Comparison of ENCODE assay signal across 24 cellular contexts in the genomic region with DNA sequence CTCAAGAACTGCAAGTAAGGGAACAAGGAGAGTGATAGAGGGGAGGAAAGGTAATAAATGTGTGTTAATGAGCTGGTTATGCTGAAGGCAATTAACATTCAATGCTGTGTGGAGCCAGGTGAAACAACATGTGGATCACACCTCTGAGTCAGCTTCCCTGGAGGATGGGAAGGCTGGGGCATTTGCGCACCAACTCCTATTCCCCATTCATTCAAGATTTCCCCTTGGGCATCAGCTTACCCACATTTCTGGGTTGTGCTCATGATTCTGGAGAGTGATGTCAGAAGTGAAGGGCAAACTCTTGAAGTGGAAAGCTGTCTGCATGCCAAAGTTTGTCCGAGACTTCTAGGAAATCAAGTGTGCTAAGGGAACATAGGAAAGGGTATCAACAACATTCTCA.
DNase-seq lines count a peak whose midpoint lies in the region; ATAC-seq lines count a peak whose summit lies in the region.
"Had no signal": no experiment of that assay in that cellular context is flagged by ENCODE, and none has a peak within 500 bp of the region (broad histone marks: within the 10 kb centered on the region; RNA-seq: fewer than 3 reads in every experiment).

No MANE protein-coding gene starts in this region.

- ATAC-seq in activated T-helper 17 cell treated with anti-CD3 and anti-CD28 coated beads, Interleukin-2, amount 50 U/mL, for 72 hours (replicated peaks), result peak; percentile 54
- ATAC-seq: effector memory CD8-positive, alpha-beta T cell; gastrocnemius medialis; left colon; right lobe of liver; SK-N-SH treated with all-trans-retinoic acid at 6 μM for 48 hours had no signal

- DNase-seq in activated CD4-positive, alpha-beta memory T cell treated with anti-CD3 and anti-CD28 coated beads for 36 hours, result peak; percentile 32
- DNase-seq in activated CD4-positive, alpha-beta memory T cell treated with anti-CD3 and anti-CD28 coated beads, Interleukin-2, amount 10 ng/mL, durations not matched to agents 7 days and 5 days, result no peak
- peak; percentile 44 for DNase-seq in Daoy (ENCODE audit: low read depth)
- peak; percentile 4 for DNase-seq in glomerular visceral epithelial cell (ENCODE audit: extremely low spot score)
- no peak for DNase-seq in A172 (ENCODE audit: low spot score)
- DNase-seq in AG20443 (ENCODE audit: low spot score), result no peak
- no peak for DNase-seq in CD1c-positive myeloid dendritic cell (ENCODE audit: extremely low spot score)
- DNase-seq: ACHN; activated CD4-positive, CD25-positive, alpha-beta regulatory T cell treated with anti-CD3 and anti-CD28 coated beads, Interleukin-2, amount 50 U/mL, for 72 hours; colonic mucosa; effector memory CD8-positive, alpha-beta T cell; gastrocnemius medialis; GOT3; HFFc6; KG1; left colon; NCI-H2081; NCI-H2227 treated with DMSO at 0.1 percent for 48 hours; right lobe of liver; stimulated activated naive CD4-positive, alpha-beta T cell; T-helper 2 cell had no signal

- CTCF ChIA-PET in activated CD4-positive, alpha-beta memory T cell treated with anti-CD3 and anti-CD28 coated beads for 36 hours (lab: Charles Lee), result interaction anchor here (0.5 to 2.1 kb wide), 6 partner anchors 30 to 1527 kb away, joined by 3 to 5 read pairs (median 4); no protein-coding TSS in a partner anchor
- CTCF ChIA-PET in activated CD4-positive, alpha-beta memory T cell treated with anti-CD3 and anti-CD28 coated beads, Interleukin-2, amount 10 ng/mL, durations not matched to agents 7 days and 5 days (lab: Charles Lee), result no interaction called here

- H3K9me3 Mint-ChIP-seq in activated CD4-positive, alpha-beta memory T cell treated with anti-CD3 and anti-CD28 coated beads for 36 hours, result no peaks in the 10 kb centered on the region
- peaks cover 5% of the 10 kb centered on the region for H3K9me3 Mint-ChIP-seq in activated CD4-positive, alpha-beta memory T cell treated with anti-CD3 and anti-CD28 coated beads, Interleukin-2, amount 10 ng/mL, durations not matched to agents 7 days and 5 days
- no peaks in the 10 kb centered on the region for H3K9me3 Mint-ChIP-seq in activated T-helper 17 cell treated with anti-CD3 and anti-CD28 coated beads, Interleukin-2, amount 50 U/mL, for 72 hours
- H3K9me3 Mint-ChIP-seq: effector memory CD8-positive, alpha-beta T cell; HFFc6 had no signal

- peak overlapping the region; percentile 60 for H3K27ac Mint-ChIP-seq in activated CD4-positive, alpha-beta memory T cell treated with anti-CD3 and anti-CD28 coated beads for 36 hours
- no peak overlapping the region for H3K27ac Mint-ChIP-seq in activated CD4-positive, alpha-beta memory T cell treated with anti-CD3 and anti-CD28 coated beads, Interleukin-2, amount 10 ng/mL, durations not matched to agents 7 days and 5 days
- H3K27ac Mint-ChIP-seq in activated T-helper 17 cell treated with anti-CD3 and anti-CD28 coated beads, Interleukin-2, amount 50 U/mL, for 72 hours, result peak overlapping the region; percentile 69
- H3K27ac Mint-ChIP-seq: effector memory CD8-positive, alpha-beta T cell; HFFc6; memory B cell had no signal

- no peaks in the 10 kb centered on the region for H3K27me3 Mint-ChIP-seq in activated CD4-positive, alpha-beta memory T cell treated with anti-CD3 and anti-CD28 coated beads for 36 hours
- no peaks in the 10 kb centered on the region for H3K27me3 Mint-ChIP-seq in activated CD4-positive, alpha-beta memory T cell treated with anti-CD3 and anti-CD28 coated beads, Interleukin-2, amount 10 ng/mL, durations not matched to agents 7 days and 5 days
- no peaks in the 10 kb centered on the region for H3K27me3 Mint-ChIP-seq in activated T-helper 17 cell treated with anti-CD3 and anti-CD28 coated beads, Interleukin-2, amount 50 U/mL, for 72 hours

- H3K4me1 Mint-ChIP-seq in activated CD4-positive, alpha-beta memory T cell treated with anti-CD3 and anti-CD28 coated beads for 36 hours (ENCODE audit: low read depth), result peaks cover 62% of the 10 kb centered on the region
- peaks cover 19% of the 10 kb centered on the region for H3K4me1 Mint-ChIP-seq in activated CD4-positive, alpha-beta memory T cell treated with anti-CD3 and anti-CD28 coated beads, Interleukin-2, amount 10 ng/mL, durations not matched to agents 7 days and 5 days
- H3K4me1 Mint-ChIP-seq in activated T-helper 17 cell treated with anti-CD3 and anti-CD28 coated beads, Interleukin-2, amount 50 U/mL, for 72 hours, result peaks cover 24% of the 10 kb centered on the region
- H3K4me1 Mint-ChIP-seq: memory B cell had no signal

- no peak overlapping the region for H3K4me3 Mint-ChIP-seq in activated CD4-positive, alpha-beta memory T cell treated with anti-CD3 and anti-CD28 coated beads for 36 hours
- no peak overlapping the region for H3K4me3 Mint-ChIP-seq in activated CD4-positive, alpha-beta memory T cell treated with anti-CD3 and anti-CD28 coated beads, Interleukin-2, amount 10 ng/mL, durations not matched to agents 7 days and 5 days
- peak overlapping the region; percentile 48 for H3K4me3 Mint-ChIP-seq in activated T-helper 17 cell treated with anti-CD3 and anti-CD28 coated beads, Interleukin-2, amount 50 U/mL, for 72 hours
- H3K4me3 Mint-ChIP-seq: effector memory CD8-positive, alpha-beta T cell; HFFc6; memory B cell had no signal

- POLR2A ChIA-PET in activated CD4-positive, alpha-beta memory T cell treated with anti-CD3 and anti-CD28 coated beads for 36 hours (lab: Charles Lee), result interaction anchor here (0.6 to 1.3 kb wide), 4 partner anchors 64 to 612 kb away, joined by 3 to 5 read pairs (median 4); no protein-coding TSS in a partner anchor
- POLR2A ChIA-PET in activated CD4-positive, alpha-beta memory T cell treated with anti-CD3 and anti-CD28 coated beads, Interleukin-2, amount 10 ng/mL, durations not matched to agents 7 days and 5 days (lab: Charles Lee), result no interaction called here

- intact Hi-C loops in activated CD4-positive, alpha-beta memory T cell treated with anti-CD3 and anti-CD28 coated beads for 36 hours (cut with micrococcal nuclease), result loop anchor here (2.0 to 10.0 kb wide), 2 partner anchors 178 to 352 kb away; no protein-coding TSS in a partner anchor

- no peaks in the 10 kb centered on the region for H3K36me3 Mint-ChIP-seq in activated CD4-positive, alpha-beta memory T cell treated with anti-CD3 and anti-CD28 coated beads for 36 hours
- peaks cover 3% of the 10 kb centered on the region for H3K36me3 Mint-ChIP-seq in activated CD4-positive, alpha-beta memory T cell treated with anti-CD3 and anti-CD28 coated beads, Interleukin-2, amount 10 ng/mL, durations not matched to agents 7 days and 5 days (ENCODE audit: low read depth)
- no peaks in the 10 kb centered on the region for H3K36me3 Mint-ChIP-seq in activated T-helper 17 cell treated with anti-CD3 and anti-CD28 coated beads, Interleukin-2, amount 50 U/mL, for 72 hours (ENCODE audit: low read depth)
- H3K36me3 Mint-ChIP-seq: memory B cell had no signal

Comparison
In these comparisons a context has a peak if more than half of its experiments do, and no peak if none do; other contexts are left out.
1. DNase-seq: peak in activated CD4-positive, alpha-beta memory T cell treated with anti-CD3 and anti-CD28 coated beads for 36 hours (single experiment), Daoy (single experiment) and glomerular visceral epithelial cell (single experiment); none in activated CD4-positive, alpha-beta memory T cell treated with anti-CD3 and anti-CD28 coated beads, Interleukin-2, amount 10 ng/mL, durations not matched to agents 7 days and 5 days (single experiment), A172 (single experiment), AG20443 (single experiment) and CD1c-positive myeloid dendritic cell (single experiment).